8 cellular contexts compared by ENCODE assay signal in genomic region chr21:42880352-42880751, GRCh38. TPM values are rescaled to one million over a fixed set of nuclear protein-coding genes. Genes with fewer than 3 reads are reported as not detected.
A peak's percentile ranks its signal among the peaks of the same experiment; 100 is the strongest.
DNase-seq lines count a peak whose midpoint lies in the region; ATAC-seq and TF ChIP-seq lines count a peak whose summit lies in the region.

No MANE protein-coding gene starts in this region.

- H3F3A ChIP-seq in neural progenitor cell (ENCODE audit: low read depth): peaks cover 14% of the 10 kb centered on the region

- no peak overlapping the region for H2AFZ ChIP-seq in neural progenitor cell (replicated peaks)

- peak overlapping the region in 1 of 2 donors; percentile 98 for H3K4me3 ChIP-seq in CD4-positive, alpha-beta memory T cell (ENCODE audit: low read length in 2 of 2)
- H3K4me3 ChIP-seq in ectodermal cell (ENCODE audit: insufficient read depth, low read depth, low read length) (peak overlapping the region; percentile 86), neural progenitor cell (peak overlapping the region; percentile 79)

- H3K9me3 Mint-ChIP-seq in CD4-positive, alpha-beta memory T cell: no peaks in the 10 kb centered on the region
- H3K9me3 Mint-ChIP-seq in neural progenitor cell: no peaks in the 10 kb centered on the region

- H3K4me3 Mint-ChIP-seq in CD4-positive, alpha-beta memory T cell: peak overlapping the region; percentile 96 to 98 (median 97)
- H3K4me3 Mint-ChIP-seq in neural progenitor cell: peak overlapping the region; percentile 95

- H3K9me3 ChIP-seq in CD4-positive, alpha-beta memory T cell (ENCODE audit: control insufficient read depth in 1 of 2, low read length in 2 of 2): no peaks in the 10 kb centered on the region
- H3K9me3 ChIP-seq in ectodermal cell (ENCODE audit: control insufficient read depth, low read length): no peaks in the 10 kb centered on the region
- no peaks in the 10 kb centered on the region for H3K9me3 ChIP-seq in neural progenitor cell (ENCODE audit: low read depth)

- peaks cover 19 to 41% (median 24%) of the 10 kb centered on the region in 4 donors for H3K4me1 Mint-ChIP-seq in CD4-positive, alpha-beta memory T cell
- H3K4me1 Mint-ChIP-seq in neural progenitor cell: peaks cover 18% of the 10 kb centered on the region

- H4K20me1 ChIP-seq in neural progenitor cell (ENCODE audit: low read depth): no peaks in the 10 kb centered on the region

- peak overlapping the region; percentile 98 to 100 (median 99) for H3K27ac Mint-ChIP-seq in CD4-positive, alpha-beta memory T cell
- H3K27ac Mint-ChIP-seq in neural progenitor cell: peak overlapping the region; percentile 32

- peaks cover 0 to 3% of the 10 kb centered on the region in 2 donors for H3K27me3 Mint-ChIP-seq in CD4-positive, alpha-beta memory T cell
- peaks cover 2% of the 10 kb centered on the region for H3K27me3 Mint-ChIP-seq in neural progenitor cell (ENCODE audit: insufficient read depth, low read depth)

- H3K9ac ChIP-seq in neural progenitor cell: peak overlapping the region; percentile 65

- peak overlapping the region; percentile 92 for H3K27ac ChIP-seq in CD4-positive, alpha-beta memory T cell (ENCODE audit: low read depth, low read length)
- H3K27ac ChIP-seq in ectodermal cell (ENCODE audit: insufficient read depth, low read depth, low read length, poor library complexity, severe bottlenecking) (no peak overlapping the region), neural progenitor cell (no peak overlapping the region)

- 86 to 95% methylated on average over 3 to 6 of the region's 6 CpGs for WGBS in ectodermal cell, 2 experiments

- peaks cover 41% of the 10 kb centered on the region for H3K79me2 ChIP-seq in neural progenitor cell (ENCODE audit: low read depth)

- H3K4me2 ChIP-seq in neural progenitor cell: peak overlapping the region; percentile 86

- CTCF ChIA-PET in CD4-positive, alpha-beta memory T cell (lab: Charles Lee; ENCODE audit: partially characterized antibody): no interaction called here
- CTCF ChIA-PET in HEK293T (lab: Yijun Ruan, JAX): no interaction called here

- DNase-seq in CD4-positive, alpha-beta memory T cell: no peak
- DNase-seq in NAMALWA (ENCODE audit: low spot score) (peak; percentile 15), neural progenitor cell (ENCODE audit: low spot score) (no peak), T1000 (lab: John Stamatoyannopoulos, UW) (no peak), HEK293T (ENCODE audit: extremely low spot score) (no peak)
- DNase-seq in NK-92 treated with Interleukin-12 subunit alpha and Interleukin-12 subunit beta, amount 100 ng/mL, for 24 hours (lab: John Stamatoyannopoulos, UW): no peak

- TF ChIP-seq CTCF in neural progenitor cell (IDR thresholded peaks at IDR 0.05): no peak

- POLR2A ChIA-PET in CD4-positive, alpha-beta memory T cell (lab: Charles Lee; ENCODE audit: partially characterized antibody): interaction anchor here (1.0 to 4.4 kb wide), 2 partner anchors 10 to 13 kb away, joined by 3 to 54 read pairs; partner anchors contain the start of gene NDUFV3
- POLR2A ChIA-PET in HEK293T (lab: Yijun Ruan, JAX): interaction anchor here (2.7 kb wide), 1 partner anchor 13 kb away, joined by 18 read pairs; the partner anchor contains the start of gene NDUFV3

- no peaks in the 10 kb centered on the region for H3K27me3 ChIP-seq in CD4-positive, alpha-beta memory T cell (ENCODE audit: insufficient read depth, low read length)
- no peaks in the 10 kb centered on the region for H3K27me3 ChIP-seq in ectodermal cell (ENCODE audit: control insufficient read depth, insufficient read depth, low read length, poor library complexity, severe bottlenecking)
- no peaks in the 10 kb centered on the region for H3K27me3 ChIP-seq in neural progenitor cell

- peaks cover 23% of the 10 kb centered on the region for H3K4me1 ChIP-seq in CD4-positive, alpha-beta memory T cell (ENCODE audit: insufficient read depth, low read length)
- H3K4me1 ChIP-seq in ectodermal cell (ENCODE audit: control insufficient read depth, insufficient read depth, low read length) (peaks cover 3% of the 10 kb centered on the region), neural progenitor cell (peaks cover 10% of the 10 kb centered on the region)

- no peak for ATAC-seq in GM21619 (IDR thresholded peaks at IDR 0.05; ENCODE audit: unreplicated experiment)

- H3K36me3 Mint-ChIP-seq in CD4-positive, alpha-beta memory T cell: peaks cover 7 to 24% of the 10 kb centered on the region in 2 donors
- H3K36me3 Mint-ChIP-seq in neural progenitor cell: peaks cover 12% of the 10 kb centered on the region

- intact Hi-C loops in CD4-positive, alpha-beta memory T cell (cut with micrococcal nuclease): no loop called here

- H3K36me3 ChIP-seq in CD4-positive, alpha-beta memory T cell (ENCODE audit: insufficient read depth, low read length): no peaks in the 10 kb centered on the region
- H3K36me3 ChIP-seq in ectodermal cell (ENCODE audit: control insufficient read depth, insufficient read depth, low read length) (peaks cover 6% of the 10 kb centered on the region), neural progenitor cell (no peaks in the 10 kb centered on the region)

TF ChIP-seq in HEK293T, 16 proteins besides CTCF, POLR2A, EP300 and RAD21:
- TF ChIP-seq ARNT (IDR thresholded peaks at IDR 0.05) (no peak), HDGF (IDR thresholded peaks at IDR 0.05; ENCODE audit: borderline replicate concordance) (no peak), PKNOX1 (IDR thresholded peaks at IDR 0.05) (no peak), FOXK2 (IDR thresholded peaks at IDR 0.05) (no peak), ELF4 (IDR thresholded peaks at IDR 0.05) (no peak), BHLHE40 (IDR thresholded peaks at IDR 0.05; ENCODE audit: borderline replicate concordance) (no peak), LEF1 (IDR thresholded peaks at IDR 0.05; ENCODE audit: borderline replicate concordance) (no peak), SUZ12 (IDR thresholded peaks at IDR 0.05) (no peak), L3MBTL2 (conservative IDR thresholded peaks at IDR 0.05) (no peak), TARDBP (IDR thresholded peaks at IDR 0.05) (no peak), FOXM1 (IDR thresholded peaks at IDR 0.05; ENCODE audit: borderline replicate concordance) (no peak), SP1 (IDR thresholded peaks at IDR 0.05) (no peak), ZNF384 (IDR thresholded peaks at IDR 0.05) (no peak)

RNA-seq across cellular contexts. Expression of gene WDR4, which starts 1.0 kb away (rescaled TPM):
- 10 to 100 TPM; 23.5 to 27.5 TPM for total RNA-seq in CD4-positive, alpha-beta memory T cell
- polyA plus RNA-seq in CD4-positive, alpha-beta memory T cell: 10 to 100 TPM in 1 of 2 donors, 1 to 10 TPM in 1; 7.3 to 10.6 TPM
- polyA plus RNA-seq in ectodermal cell (2013, experiment 1 of 4): 17.4 TPM
- 17.5 TPM for polyA plus RNA-seq in ectodermal cell (2013, experiment 2 of 4)
- polyA plus RNA-seq in ectodermal cell (2013, experiment 3 of 4): 13.8 TPM
- 11.3 TPM for polyA plus RNA-seq in ectodermal cell (2013, experiment 4 of 4)
- 5.7 and 14.6 TPM in 2 replicates for total RNA-seq in neural progenitor cell (ENCODE audit: low replicate concordance)

RNA-seq across cellular contexts. Expression of gene NDUFV3, which starts 12.8 kb away (rescaled TPM):
- 10 to 100 TPM; 28.1 to 33.2 TPM for total RNA-seq in CD4-positive, alpha-beta memory T cell
- 10 to 100 TPM in 1 of 2 donors, 1 to 10 TPM in 1; 9.1 to 23.6 TPM for polyA plus RNA-seq in CD4-positive, alpha-beta memory T cell
- polyA plus RNA-seq in ectodermal cell (2013, experiment 1 of 4): 32.6 TPM
- 35.3 TPM for polyA plus RNA-seq in ectodermal cell (2013, experiment 2 of 4)
- polyA plus RNA-seq in ectodermal cell (2013, experiment 3 of 4): 25.2 TPM
- polyA plus RNA-seq in ectodermal cell (2013, experiment 4 of 4): 26.8 TPM
- total RNA-seq in neural progenitor cell (ENCODE audit: low replicate concordance): 16.7 and 24.4 TPM in 2 replicates

RNA-seq across cellular contexts. Expression of gene ERVH48-1, which starts 45.1 kb away (rescaled TPM):
- total RNA-seq in CD4-positive, alpha-beta memory T cell: not detected
- polyA plus RNA-seq in CD4-positive, alpha-beta memory T cell: not detected
- 0.31 TPM for polyA plus RNA-seq in ectodermal cell (2013, experiment 1 of 4)
- polyA plus RNA-seq in ectodermal cell (2013, experiment 2 of 4): 0.41 TPM
- polyA plus RNA-seq in ectodermal cell (2013, experiment 3 of 4): 0.43 TPM
- polyA plus RNA-seq in ectodermal cell (2013, experiment 4 of 4): 0.57 TPM
- total RNA-seq in neural progenitor cell (ENCODE audit: low replicate concordance): 0.19 TPM in 1 of 2 replicates, not detected in the other
